12 cellular contexts compared by ENCODE assay signal in genomic region chr7:47451851-47452205, GRCh38.
A peak's percentile ranks its signal among the peaks of the same experiment; 100 is the strongest.
DNase-seq lines count a peak whose midpoint lies in the region; ATAC-seq and TF ChIP-seq lines count a peak whose summit lies in the region.
"Had no signal": no experiment of that assay in that cellular context is flagged by ENCODE, and none has a peak within 500 bp of the region (broad histone marks: within the 10 kb centered on the region; RNA-seq: fewer than 3 reads in every experiment).

No MANE protein-coding gene starts in this region.

- H3K27ac ChIP-seq in adrenal gland (peak overlapping the region in 3 of 5 donors; percentile 80 to 98 (median 97)), gastrocnemius medialis (peak overlapping the region; percentile 91 to 98 (median 94))
- H3K27ac ChIP-seq: cardiac muscle cell had no signal

- intact Hi-C loops in adrenal gland (cut with DNase I), result no loop called here
- intact Hi-C loops in gastrocnemius medialis (cut with DNase I; ENCODE audit: low total_unique reads), result loop anchor here (2.0 kb wide), 1 partner anchor 31 kb away; no protein-coding TSS in a partner anchor

- H3K9me3 Mint-ChIP-seq in stimulated activated naive B cell treated with anti-CD40 and anti-IgM and Interleukin-4, amounts not matched to agents 10 μg/mL and 1 μg/mL and 100 μg/mL, for 72 hours, result no peaks in the 10 kb centered on the region
- H3K9me3 Mint-ChIP-seq: activated T-helper 17 cell treated with anti-CD3 and anti-CD28 coated beads, Interleukin-2, amount 50 U/mL, for 72 hours; naive B cell had no signal

- no peaks in the 10 kb centered on the region for H3K27me3 Mint-ChIP-seq in stimulated activated naive B cell treated with anti-CD40 and anti-IgM and Interleukin-4, amounts not matched to agents 10 μg/mL and 1 μg/mL and 100 μg/mL, for 72 hours
- H3K27me3 Mint-ChIP-seq: activated T-helper 17 cell treated with anti-CD3 and anti-CD28 coated beads, Interleukin-2, amount 50 U/mL, for 72 hours; naive B cell had no signal

- DNase-seq in EH (ENCODE audit: low read depth) (peak; percentile 69), adrenal gland (no peak), kidney glomerular epithelial cell (lab: John Stamatoyannopoulos, UW) (peak; percentile 44), gastrocnemius medialis (no peak), H7 (no peak), iPS-NIHi11 (ENCODE audit: low spot score) (no peak)
- DNase-seq in stimulated activated naive B cell treated with anti-CD40 and anti-IgM and Interleukin-4, amounts not matched to agents 10 μg/mL and 1 μg/mL and 100 μg/mL, for 72 hours, result no peak
- DNase-seq: AML-193, naive B cell had no signal

- H3K4me3 ChIP-seq in adrenal gland, result peak overlapping the region in 1 of 4 donors; percentile 2
- H3K4me3 ChIP-seq in gastrocnemius medialis, result peak overlapping the region; percentile 50 to 61 (median 56)
- no peak overlapping the region for H3K4me3 ChIP-seq in H7 (ENCODE audit: insufficient read depth, low read depth, low read length)
- H3K4me3 ChIP-seq: cardiac muscle cell had no signal

- no peaks in the 10 kb centered on the region for H3K27me3 ChIP-seq in adrenal gland
- H3K27me3 ChIP-seq in gastrocnemius medialis, result no peaks in the 10 kb centered on the region
- no peaks in the 10 kb centered on the region for H3K27me3 ChIP-seq in H7 (ENCODE audit: control insufficient read depth, insufficient read depth, low read length)
- H3K27me3 ChIP-seq: cardiac muscle cell had no signal

- H3K9me3 ChIP-seq in adrenal gland (replicated peaks in 1 of 3) (no peaks in the 10 kb centered on the region), gastrocnemius medialis (no peaks in the 10 kb centered on the region)

- H3K36me3 Mint-ChIP-seq in stimulated activated naive B cell treated with anti-CD40 and anti-IgM and Interleukin-4, amounts not matched to agents 10 μg/mL and 1 μg/mL and 100 μg/mL, for 72 hours, result peaks cover 2 to 27% of the 10 kb centered on the region in 2 donors

- in situ Hi-C loops in gastrocnemius medialis (cut with MboI; ENCODE audit: low sequenced_read_pairs in 4 of 4), result no loop called here

- H3K36me3 ChIP-seq in adrenal gland (replicated peaks in 1 of 2) (no peaks in the 10 kb centered on the region), gastrocnemius medialis (no peaks in the 10 kb centered on the region), H7 (replicated peaks; ENCODE audit: control insufficient read depth, insufficient read depth, low read length) (no peaks in the 10 kb centered on the region)
- H3K36me3 ChIP-seq: cardiac muscle cell had no signal

- TF ChIP-seq POLR2A in adrenal gland (IDR thresholded peaks at IDR 0.05) (no peak), gastrocnemius medialis (IDR thresholded peaks at IDR 0.05) (no peak)

- 43 to 70% (median 66%) methylated on average over 3 of the region's 3 CpGs for WGBS in adrenal gland, 4 donors

- no peak overlapping the region for H3K27ac Mint-ChIP-seq in stimulated activated naive B cell treated with anti-CD40 and anti-IgM and Interleukin-4, amounts not matched to agents 10 μg/mL and 1 μg/mL and 100 μg/mL, for 72 hours
- H3K27ac Mint-ChIP-seq: activated T-helper 17 cell treated with anti-CD3 and anti-CD28 coated beads, Interleukin-2, amount 50 U/mL, for 72 hours had no signal

- no peak overlapping the region for H3K4me3 Mint-ChIP-seq in stimulated activated naive B cell treated with anti-CD40 and anti-IgM and Interleukin-4, amounts not matched to agents 10 μg/mL and 1 μg/mL and 100 μg/mL, for 72 hours
- H3K4me3 Mint-ChIP-seq: activated T-helper 17 cell treated with anti-CD3 and anti-CD28 coated beads, Interleukin-2, amount 50 U/mL, for 72 hours; naive B cell had no signal

- H3K4me1 Mint-ChIP-seq in stimulated activated naive B cell treated with anti-CD40 and anti-IgM and Interleukin-4, amounts not matched to agents 10 μg/mL and 1 μg/mL and 100 μg/mL, for 72 hours, result peaks cover 14 to 26% of the 10 kb centered on the region in 2 donors
- H3K4me1 Mint-ChIP-seq: activated T-helper 17 cell treated with anti-CD3 and anti-CD28 coated beads, Interleukin-2, amount 50 U/mL, for 72 hours had no signal

- peaks cover 30 to 69% of the 10 kb centered on the region in 2 donors for H3K4me1 ChIP-seq in adrenal gland (replicated peaks in 1 of 2)
- H3K4me1 ChIP-seq in gastrocnemius medialis, result peaks cover 63 to 69% of the 10 kb centered on the region in 2 donors

- ATAC-seq in gastrocnemius medialis, result no peak
- no peak for ATAC-seq in stimulated activated naive B cell treated with anti-CD40 and anti-IgM and Interleukin-4, amounts not matched to agents 10 μg/mL and 1 μg/mL and 100 μg/mL, for 72 hours (replicated peaks)
- no peak for ATAC-seq in GM21367 (IDR thresholded peaks at IDR 0.05; ENCODE audit: unreplicated experiment)
- ATAC-seq: activated T-helper 17 cell treated with anti-CD3 and anti-CD28 coated beads, Interleukin-2, amount 50 U/mL, for 72 hours had no signal

- TF ChIP-seq CTCF in adrenal gland (IDR thresholded peaks at IDR 0.05), result no peak
- no peak for TF ChIP-seq CTCF in gastrocnemius medialis (IDR thresholded peaks at IDR 0.05 in 4 of 5, conservative IDR thresholded peaks at IDR 0.05 in 1 of 5)

Comparison
In these comparisons a context has a peak if more than half of its experiments do, and no peak if none do; other contexts are left out.
1. DNase-seq: peak in EH (single experiment) and kidney glomerular epithelial cell (single experiment); none in adrenal gland (0 of 7), gastrocnemius medialis (0 of 2), H7 (single experiment), stimulated activated naive B cell treated with anti-CD40 and anti-IgM and Interleukin-4, amounts not matched to agents 10 μg/mL and 1 μg/mL and 100 μg/mL, for 72 hours (single experiment) and iPS-NIHi11 (single experiment).